In genomic region chr16:69396187-69397061, GRCh38 we compare ENCODE assay signal across 1 cellular context.
TF ChIP-seq lines count a peak whose summit lies in the region.

No MANE protein-coding gene starts in this region.

TF ChIP-seq in HepG2, 621 proteins besides CTCF, POLR2A, EP300 and RAD21 (continued from another document and continues in another):
- TF ChIP-seq ARID5B (CRISPR knock-in tag; IDR thresholded peaks at IDR 0.05) (peak; percentile 98), RBM39 (IDR thresholded peaks at IDR 0.05; ENCODE audit: low read depth, low read length, poor library complexity, severe bottlenecking) (no peak), ZNF24 (IDR thresholded peaks at IDR 0.05) (no peak), CEBPG (CRISPR knock-in tag; IDR thresholded peaks at IDR 0.05) (peak; percentile 94), ZFP82 (CRISPR knock-in tag; IDR thresholded peaks at IDR 0.05; ENCODE audit: borderline replicate concordance) (peak; percentile 68; the same call in 1 of the 2 replicates), BORCS8-MEF2B (CRISPR knock-in tag; IDR thresholded peaks at IDR 0.05) (no peak), SRSF9 (IDR thresholded peaks at IDR 0.05; ENCODE audit: borderline replicate concordance, insufficient read depth, low read depth, low read length, poor library complexity, severe bottlenecking) (no peak), ZFP41 (CRISPR knock-in tag; IDR thresholded peaks at IDR 0.05; ENCODE audit: borderline replicate concordance) (no peak), ZKSCAN8 (CRISPR knock-in tag; IDR thresholded peaks at IDR 0.05; ENCODE audit: borderline replicate concordance) (peak; percentile 45; the same call in 1 of the 2 replicates), U2AF1 (optimal IDR thresholded peaks at IDR 0.05; ENCODE audit: low read depth, low read length) (no peak), TEF (CRISPR knock-in tag; IDR thresholded peaks at IDR 0.05) (no peak), ETV6 (CRISPR knock-in tag; conservative IDR thresholded peaks at IDR 0.05) (0 out of 2 replicates have a peak, but pooled peaks have one; percentile 13), POLR2AphosphoS5 (IDR thresholded peaks at IDR 0.05; ENCODE audit: low read depth, low read length) (peak; percentile 83), ADNP (CRISPR knock-in tag; IDR thresholded peaks at IDR 0.05) (no peak), ZNF3 (CRISPR knock-in tag; IDR thresholded peaks at IDR 0.05) (peak; percentile 78), FOXK2 (IDR thresholded peaks at IDR 0.05) (peak; percentile 86), ZNF580 (CRISPR knock-in tag; IDR thresholded peaks at IDR 0.05; ENCODE audit: borderline replicate concordance, low read depth) (peak; percentile 69; the same call in 1 of the 2 replicates), ZNF430 (CRISPR knock-in tag; IDR thresholded peaks at IDR 0.05) (0 out of 2 replicates have a peak, but pooled peaks have one; percentile 61), REL (CRISPR knock-in tag; conservative IDR thresholded peaks at IDR 0.05) (0 out of 2 replicates have a peak, but pooled peaks have one; percentile 33), ZNF225 (CRISPR knock-in tag; IDR thresholded peaks at IDR 0.05) (no peak), ARNT (IDR thresholded peaks at IDR 0.05) (no peak), ZFX (CRISPR knock-in tag; IDR thresholded peaks at IDR 0.05; ENCODE audit: low read depth) (peak; percentile 88), ZBTB33 (CRISPR knock-in tag; IDR thresholded peaks at IDR 0.05) (peak; percentile 8; the same call in 1 of the 2 replicates), SP140L (CRISPR knock-in tag; IDR thresholded peaks at IDR 0.05; ENCODE audit: borderline replicate concordance) (peak; percentile 23; the same call in 1 of the 2 replicates), ZSCAN12 (CRISPR knock-in tag; IDR thresholded peaks at IDR 0.05) (peak; percentile 34; the same call in 1 of the 2 replicates), HNF4A (CRISPR knock-in tag; IDR thresholded peaks at IDR 0.05) (peak; percentile 91), MIER3 (CRISPR knock-in tag; IDR thresholded peaks at IDR 0.05; ENCODE audit: borderline replicate concordance) (peak; percentile 77; the same call in 1 of the 2 replicates), RCOR2 (CRISPR knock-in tag; IDR thresholded peaks at IDR 0.05) (peak; percentile 79), SRSF1 (optimal IDR thresholded peaks at IDR 0.05; ENCODE audit: low read depth, low read length) (no peak), GLI4 (CRISPR knock-in tag; IDR thresholded peaks at IDR 0.05; ENCODE audit: borderline replicate concordance) (peak; percentile 65; the same call in 1 of the 2 replicates), NFIB (CRISPR knock-in tag; IDR thresholded peaks at IDR 0.05; ENCODE audit: borderline replicate concordance) (no peak), PLRG1 (conservative IDR thresholded peaks at IDR 0.05) (no peak), ZZZ3 (CRISPR knock-in tag; IDR thresholded peaks at IDR 0.05; ENCODE audit: borderline replicate concordance) (no peak), HNF4G (IDR thresholded peaks at IDR 0.05; ENCODE audit: borderline replicate concordance, low read depth, low read length) (peak; percentile 95), HNF4G (CRISPR knock-in tag; IDR thresholded peaks at IDR 0.05; ENCODE audit: borderline replicate concordance, low read depth) (peak; percentile 66; the same call in 1 of the 2 replicates), IRF1 (CRISPR knock-in tag; IDR thresholded peaks at IDR 0.05; ENCODE audit: low read depth) (no peak), MAZ (IDR thresholded peaks at IDR 0.05; ENCODE audit: borderline replicate concordance, low read depth, low read length) (0 out of 2 replicates have a peak, but pooled peaks have one; percentile 43), MAZ (CRISPR knock-in tag; IDR thresholded peaks at IDR 0.05; ENCODE audit: low read depth) (peak; percentile 78), ZNF569 (CRISPR knock-in tag; IDR thresholded peaks at IDR 0.05; ENCODE audit: borderline replicate concordance) (peak; percentile 31; the same call in 1 of the 2 replicates), ZNF614 (CRISPR knock-in tag; IDR thresholded peaks at IDR 0.05; ENCODE audit: borderline replicate concordance) (peak; percentile 84), MAFK (conservative IDR thresholded peaks at IDR 0.05 in 1 of 2, IDR thresholded peaks at IDR 0.05 in 1 of 2; ENCODE audit: low read length in 2 of 2) (peak; percentile 100), NR0B2 (CRISPR knock-in tag; IDR thresholded peaks at IDR 0.05) (no peak), SETDB1 (CRISPR knock-in tag; IDR thresholded peaks at IDR 0.05; ENCODE audit: borderline replicate concordance) (no peak), TARDBP (CRISPR knock-in tag; IDR thresholded peaks at IDR 0.05) (peak; percentile 59), HDAC2 (CRISPR knock-in tag; IDR thresholded peaks at IDR 0.05) (peak; percentile 84), CEBPB (IDR thresholded peaks at IDR 0.05; ENCODE audit: borderline replicate concordance, low read depth, low read length) (peak; percentile 97), MXD4 (CRISPR knock-in tag; IDR thresholded peaks at IDR 0.05) (peak; percentile 53; the same call in 1 of the 2 replicates), MAX (IDR thresholded peaks at IDR 0.05) (peak; percentile 44; the same call in 1 of the 2 replicates), LRRFIP1 (CRISPR knock-in tag; conservative IDR thresholded peaks at IDR 0.05) (no peak), THAP8 (CRISPR knock-in tag; IDR thresholded peaks at IDR 0.05; ENCODE audit: borderline replicate concordance) (no peak), KDM6A (CRISPR knock-in tag; IDR thresholded peaks at IDR 0.05; ENCODE audit: low read depth) (peak; percentile 97), ZNF672 (CRISPR knock-in tag; IDR thresholded peaks at IDR 0.05) (no peak), CENPBD1 (CRISPR knock-in tag; IDR thresholded peaks at IDR 0.05; ENCODE audit: borderline replicate concordance, low read depth) (0 out of 2 replicates have a peak, but pooled peaks have one; percentile 53), GRHL1 (CRISPR knock-in tag; conservative IDR thresholded peaks at IDR 0.05) (no peak), ZNF546 (CRISPR knock-in tag; conservative IDR thresholded peaks at IDR 0.05) (no peak), FOXJ3 (CRISPR knock-in tag; IDR thresholded peaks at IDR 0.05; ENCODE audit: borderline replicate concordance) (peak; percentile 98)
